ENCODE assay signal across 8 cellular contexts in the genomic region with DNA sequence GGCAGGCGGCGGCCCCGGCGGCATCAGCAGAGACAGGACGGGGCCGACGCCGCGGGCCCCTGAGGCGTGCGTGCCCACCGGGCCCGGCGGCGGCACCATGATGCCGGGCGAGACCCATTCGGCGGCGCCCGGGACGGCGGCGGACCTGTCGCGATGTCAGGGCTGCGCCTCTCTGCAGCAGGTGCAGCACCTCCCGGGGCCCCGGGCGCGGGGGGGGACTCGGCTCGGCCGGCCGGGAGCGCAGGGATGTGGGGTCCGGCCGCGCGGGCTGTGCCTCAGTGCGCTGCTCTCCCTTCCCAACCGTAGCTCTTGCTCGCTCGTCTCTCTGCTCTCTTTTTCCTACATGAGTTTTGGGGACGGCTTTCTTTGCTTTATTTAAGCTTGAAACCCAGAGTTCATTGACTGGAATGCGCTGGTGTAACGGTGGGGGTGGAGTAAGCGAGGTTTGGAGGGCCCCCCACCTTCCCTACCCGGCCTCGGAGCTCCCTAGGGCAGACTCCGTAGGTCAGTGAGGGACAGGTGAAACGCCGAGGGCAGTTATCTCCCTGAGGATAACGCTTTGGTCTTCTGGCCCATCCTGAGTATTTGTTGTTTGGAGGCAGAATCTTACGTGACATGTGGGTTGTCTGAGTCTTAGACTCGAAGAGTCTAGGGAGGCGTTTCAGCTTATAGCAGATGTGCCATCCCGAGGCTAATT. TPM values are rescaled to one million over a fixed set of nuclear protein-coding genes. Genes with fewer than 3 reads are reported as not detected.
DNase-seq lines count a peak whose midpoint lies in the region; ATAC-seq, FAIRE-seq and TF ChIP-seq lines count a peak whose summit lies in the region.

No MANE protein-coding gene starts in this region.

- no peaks in the 10 kb centered on the region for H3K36me3 Mint-ChIP-seq in mesothelial cell of epicardium

- H3K4me3 ChIP-seq in GM12875 (ENCODE audit: low read depth, low read length), result peak overlapping the region; percentile 82
- H3K4me3 ChIP-seq in Karpas-422 (ENCODE audit: low read length), result peak overlapping the region; percentile 97
- peak overlapping the region; percentile 90 to 100 (median 92) for H3K4me3 ChIP-seq in breast epithelium
- H3K4me3 ChIP-seq in aorta (ENCODE audit: low read length in 2 of 2), result peak overlapping the region; percentile 99

- FAIRE-seq in RCC 7860 (lab: Jason Lieb, UNC), result no peak

- peak; percentile 15 for ATAC-seq in GM21737 (IDR thresholded peaks at IDR 0.05; ENCODE audit: unreplicated experiment)
- no peak for ATAC-seq in aorta (ENCODE audit: low FRiP score)

- intact Hi-C loops in breast epithelium (cut with DNase I; ENCODE audit: low total_unique reads) (no loop called here), aorta (cut with DNase I) (loop anchor here (10.0 kb wide), 3 partner anchors 232 to 1292 kb away; partner anchors contain the start of gene TENT4A (in 1 of the 2))

- no peaks in the 10 kb centered on the region for H3K9me3 Mint-ChIP-seq in mesothelial cell of epicardium

- H3K9ac ChIP-seq in Karpas-422 (ENCODE audit: low read length), result peak overlapping the region; percentile 94

- no peak overlapping the region for H2AFZ ChIP-seq in Karpas-422 (ENCODE audit: low read length)

- no peaks in the 10 kb centered on the region for H3K9me2 ChIP-seq in Karpas-422 (replicated peaks; ENCODE audit: insufficient read depth, low read length)

- H3K4me1 Mint-ChIP-seq in mesothelial cell of epicardium, result peaks cover 28% of the 10 kb centered on the region

- no peak for TF ChIP-seq CTCF in GM12875 (IDR thresholded peaks at IDR 0.05; ENCODE audit: borderline replicate concordance, insufficient read depth, low read depth, low read length)
- TF ChIP-seq CTCF in breast epithelium (IDR thresholded peaks at IDR 0.05), result no peak
- no peak for TF ChIP-seq CTCF in mesothelial cell of epicardium (IDR thresholded peaks at IDR 0.05; ENCODE audit: unreplicated experiment)

- H4K20me1 ChIP-seq in Karpas-422 (ENCODE audit: insufficient read depth, low read depth, low read length), result peaks cover 33% of the 10 kb centered on the region

- peaks cover 30% of the 10 kb centered on the region for H3K4me1 ChIP-seq in Karpas-422 (ENCODE audit: low read length)
- peaks cover 0 to 16% of the 10 kb centered on the region in 2 donors for H3K4me1 ChIP-seq in breast epithelium
- H3K4me1 ChIP-seq in aorta (ENCODE audit: control insufficient read depth in 1 of 2, insufficient read depth in 2 of 2, low read length in 2 of 2), result peaks cover 3 to 7% of the 10 kb centered on the region in 2 donors

- no peak for TF ChIP-seq POLR2A in breast epithelium (IDR thresholded peaks at IDR 0.05)

- no peak overlapping the region for H3K27ac Mint-ChIP-seq in mesothelial cell of epicardium

- H3K79me2 ChIP-seq in Karpas-422 (ENCODE audit: low read length), result peaks cover 55% of the 10 kb centered on the region

- H3K9me3 ChIP-seq in Karpas-422 (ENCODE audit: low read length) (no peaks in the 10 kb centered on the region), breast epithelium (no peaks in the 10 kb centered on the region), aorta (ENCODE audit: control insufficient read depth, low read length) (no peaks in the 10 kb centered on the region)

- DNase-seq in Karpas-422, result peak; percentile 51
- no peak for DNase-seq in breast epithelium (ENCODE audit: low spot score in 2 of 2)
- no peak for DNase-seq in mesothelial cell of epicardium (ENCODE audit: low spot score in 2 of 2, unreplicated experiment in 2 of 2)
- no peak for DNase-seq in aorta
- no peak for DNase-seq in RCC 7860 (ENCODE audit: low spot score)
- DNase-seq in SW 1271 (lab: John Stamatoyannopoulos, UW), result no peak

- peaks cover 12% of the 10 kb centered on the region; the same call in 1 of the 2 replicates for H3K36me3 ChIP-seq in Karpas-422 (ENCODE audit: insufficient read depth, low read length)
- no peaks in the 10 kb centered on the region for H3K36me3 ChIP-seq in breast epithelium
- H3K36me3 ChIP-seq in aorta (ENCODE audit: control insufficient read depth in 1 of 2, insufficient read depth in 2 of 2, low read length in 1 of 2), result peaks cover 0 to under 1% of the 10 kb centered on the region in 2 donors

- H3K27ac ChIP-seq in Karpas-422 (ENCODE audit: low read length) (no peak overlapping the region), breast epithelium (peak overlapping the region; percentile 91 to 97), aorta (ENCODE audit: low read depth in 1 of 2, low read length in 2 of 2) (peak overlapping the region in 1 of 2 donors; percentile 82)

- H3K4me2 ChIP-seq in Karpas-422 (ENCODE audit: low read depth, low read length, poor library complexity, severe bottlenecking), result peak overlapping the region; percentile 91

- no peaks in the 10 kb centered on the region for H3K27me3 Mint-ChIP-seq in mesothelial cell of epicardium (ENCODE audit: low read depth)

- H3K4me3 Mint-ChIP-seq in mesothelial cell of epicardium, result peak overlapping the region; percentile 80

- H3K27me3 ChIP-seq in Karpas-422 (ENCODE audit: low read length) (no peaks in the 10 kb centered on the region), breast epithelium (no peaks in the 10 kb centered on the region), aorta (ENCODE audit: control insufficient read depth in 1 of 2, insufficient read depth in 2 of 2, low read length in 1 of 2) (no peaks in the 10 kb centered on the region)

- 0 to 1% methylated on average over 39 to 58 of the region's 58 CpGs for WGBS in aorta, 2 donors

RNA-seq across cellular contexts. Expression of gene ICE1, which starts 0.5 kb away (rescaled TPM):
- total RNA-seq in Karpas-422 (2014; rRNA removed; shearing (Covaris generic); ENCODE audit: low replicate concordance), result 20.9 and 30.3 TPM in 2 replicates
- total RNA-seq in breast epithelium (10 to 100 TPM; 33.1 to 47.7 (median 34.1) TPM), mesothelial cell of epicardium (36.7 to 37.9 TPM (median 37.4 TPM) in 3 replicates), aorta (10 to 100 TPM; 28.8 to 35.0 TPM)
- polyA plus RNA-seq in aorta, result 1 to 10 TPM; 3.8 to 8.0 TPM
